In genomic region chr2:108533832-108534576, GRCh38 we compare ENCODE assay signal across 1 cellular context.
TF ChIP-seq lines count a peak whose summit lies in the region.

LIMS1 (plus strand) TSS chr2:108534470; CDS start chr2:108534563, 93 bp downstream.

TF ChIP-seq in HepG2, 621 proteins besides CTCF, POLR2A, EP300 and RAD21 (continued from another document):
- TF ChIP-seq GMEB2 (CRISPR knock-in tag; IDR thresholded peaks at IDR 0.05; ENCODE audit: low read depth) (no peak), NFIC (IDR thresholded peaks at IDR 0.05; ENCODE audit: low read length) (no peak), ZNF766 (CRISPR knock-in tag; IDR thresholded peaks at IDR 0.05; ENCODE audit: borderline replicate concordance) (peak; percentile 49; the same call in 1 of the 2 replicates), FOXK1 (CRISPR knock-in tag; IDR thresholded peaks at IDR 0.05; ENCODE audit: borderline replicate concordance, low read depth) (peak; percentile 18; the same call in 1 of the 2 replicates), BRCA1 (CRISPR knock-in tag; IDR thresholded peaks at IDR 0.05) (peak; percentile 76; the same call in 1 of the 2 replicates), CAMTA2 (CRISPR knock-in tag; IDR thresholded peaks at IDR 0.05; ENCODE audit: borderline replicate concordance) (peak; percentile 96; the same call in 1 of the 2 replicates), MIER2 (CRISPR knock-in tag; IDR thresholded peaks at IDR 0.05) (no peak), ZNF430 (CRISPR knock-in tag; IDR thresholded peaks at IDR 0.05) (peak; percentile 94), ZNF772 (CRISPR knock-in tag; IDR thresholded peaks at IDR 0.05) (peak; percentile 84), ZNF253 (CRISPR knock-in tag; IDR thresholded peaks at IDR 0.05; ENCODE audit: borderline replicate concordance) (no peak), CC2D1A (CRISPR knock-in tag; IDR thresholded peaks at IDR 0.05) (0 out of 2 replicates have a peak, but pooled peaks have one; percentile 93), GLMP (CRISPR knock-in tag; IDR thresholded peaks at IDR 0.05; ENCODE audit: borderline replicate concordance) (no peak), ZNF431 (CRISPR knock-in tag; IDR thresholded peaks at IDR 0.05; ENCODE audit: borderline replicate concordance, low read depth) (peak; percentile 51), FUBP1 (CRISPR knock-in tag; IDR thresholded peaks at IDR 0.05; ENCODE audit: borderline replicate concordance) (peak; percentile 45; the same call in 1 of the 2 replicates), GTF2F1 (IDR thresholded peaks at IDR 0.05; ENCODE audit: low read length) (peak; percentile 31; the same call in 1 of the 2 replicates), HMGXB3 (CRISPR knock-in tag; IDR thresholded peaks at IDR 0.05; ENCODE audit: borderline replicate concordance) (peak; percentile 86), HOMEZ (CRISPR knock-in tag; IDR thresholded peaks at IDR 0.05; ENCODE audit: low read depth) (peak; percentile 42; the same call in 1 of the 2 replicates), IRF9 (CRISPR knock-in tag; IDR thresholded peaks at IDR 0.05; ENCODE audit: borderline replicate concordance) (peak; percentile 98), TFAP4 (IDR thresholded peaks at IDR 0.05; ENCODE audit: borderline replicate concordance, low read depth) (peak; percentile 37; the same call in 1 of the 2 replicates), ZNF710 (CRISPR knock-in tag; IDR thresholded peaks at IDR 0.05; ENCODE audit: borderline replicate concordance) (peak; percentile 85), MATR3 (CRISPR knock-in tag; IDR thresholded peaks at IDR 0.05) (0 out of 2 replicates have a peak, but pooled peaks have one; percentile 13), DR1 (CRISPR knock-in tag; IDR thresholded peaks at IDR 0.05) (peak; percentile 69), SALL2 (CRISPR knock-in tag; IDR thresholded peaks at IDR 0.05) (peak; percentile 85; the same call in 1 of the 2 replicates), ZNF616 (CRISPR knock-in tag; IDR thresholded peaks at IDR 0.05; ENCODE audit: low read depth) (0 out of 2 replicates have a peak, but pooled peaks have one; percentile 12), HNRNPK (IDR thresholded peaks at IDR 0.05; ENCODE audit: low read depth, low read length, poor library complexity, severe bottlenecking) (peak; percentile 88), ZNF224 (CRISPR knock-in tag; IDR thresholded peaks at IDR 0.05) (peak; percentile 70), ZNF160 (CRISPR knock-in tag; IDR thresholded peaks at IDR 0.05) (peak; percentile 91), ZNF275 (CRISPR knock-in tag; IDR thresholded peaks at IDR 0.05; ENCODE audit: borderline replicate concordance) (peak; percentile 89; the same call in 1 of the 2 replicates), ATF1 (CRISPR knock-in tag; IDR thresholded peaks at IDR 0.05) (no peak), MAFG (CRISPR knock-in tag; IDR thresholded peaks at IDR 0.05) (0 out of 2 replicates have a peak, but pooled peaks have one; percentile 23), UBTF (CRISPR knock-in tag; IDR thresholded peaks at IDR 0.05) (peak; percentile 99), RARA (CRISPR knock-in tag; IDR thresholded peaks at IDR 0.05) (no peak; the same call in 1 of the 2 replicates), HOXA9 (CRISPR knock-in tag; IDR thresholded peaks at IDR 0.05; ENCODE audit: borderline replicate concordance) (0 out of 2 replicates have a peak, but pooled peaks have one; percentile 7)
TF ChIP-seq in HepG2: peak in this region for 406.
